8 cellular contexts compared by ENCODE assay signal in the genomic region with DNA sequence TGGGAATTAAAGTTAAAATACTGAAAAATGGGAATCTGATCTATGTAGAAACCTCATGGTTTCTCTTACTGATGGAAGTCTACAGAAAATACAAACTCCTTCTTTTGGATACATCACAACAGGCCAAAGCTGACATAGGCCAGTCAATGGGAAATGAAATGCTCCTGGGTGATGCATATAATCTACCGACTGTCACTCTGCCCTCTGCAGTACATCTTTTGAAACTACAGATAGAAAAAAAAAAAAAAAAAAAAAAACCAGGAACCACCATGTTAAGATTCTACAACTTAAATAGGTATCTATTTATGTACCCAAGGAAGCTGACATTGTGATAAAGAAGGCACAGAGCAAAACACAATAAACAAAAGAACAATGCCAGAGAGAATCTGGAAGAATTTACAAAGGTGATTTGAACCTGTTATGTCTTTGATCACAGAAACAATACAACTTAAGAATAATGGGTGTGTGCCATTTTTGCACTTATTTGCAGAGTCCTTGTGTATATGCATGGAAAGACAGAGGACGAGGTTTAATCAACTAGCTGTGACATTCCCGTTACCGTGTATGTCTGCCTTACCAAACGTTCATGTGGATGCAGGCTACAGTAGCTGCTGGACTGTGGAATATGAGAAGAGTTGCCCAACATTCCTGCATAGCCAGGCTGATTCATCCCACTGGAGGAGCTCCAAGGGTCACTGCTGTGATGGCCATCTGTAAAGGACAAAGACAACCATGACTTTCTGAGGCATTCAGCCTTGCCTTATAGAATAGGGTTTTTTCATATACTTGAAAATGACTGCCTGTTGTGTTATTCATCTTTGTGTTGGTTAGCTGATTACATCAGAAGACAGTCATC.
DNase-seq lines count a peak whose midpoint lies in the region; ATAC-seq and TF ChIP-seq lines count a peak whose summit lies in the region.

No MANE protein-coding gene starts in this region.

- ATAC-seq in thoracic aorta (ENCODE audit: insufficient number of reproducible peaks, low FRiP score, low read depth), result no peak
- no peak for ATAC-seq in GM19023 (IDR thresholded peaks at IDR 0.05; ENCODE audit: unreplicated experiment)

- DNase-seq in SIG-M5 treated with dmso at 0.1 percent for 504 hours (lab: John Stamatoyannopoulos, UW; ENCODE audit: unreplicated experiment) (peak; percentile 4), SIG-M5 (lab: John Stamatoyannopoulos, UW) (no peak), RKO (ENCODE audit: low spot score) (peak; percentile 26), germinal center (ENCODE audit: low spot score) (peak; percentile 13), thoracic aorta (ENCODE audit: low spot score) (peak; percentile 13), hippocampal formation (lab: John Stamatoyannopoulos, UW) (no peak)
- DNase-seq in activated naive CD4-positive, alpha-beta T cell (lab: John Stamatoyannopoulos, UW), result no peak

- H3K4me3 ChIP-seq in thoracic aorta, result no peak overlapping the region

- peaks cover 11 to 21% of the 10 kb centered on the region in 2 donors for H3K4me1 ChIP-seq in thoracic aorta (ENCODE audit: control insufficient read depth in 1 of 2, low read depth in 2 of 2)

- H3K9me3 ChIP-seq in thoracic aorta, result no peaks in the 10 kb centered on the region

- no peaks in the 10 kb centered on the region for H3K27me3 ChIP-seq in thoracic aorta (replicated peaks; ENCODE audit: insufficient read depth)

- peaks cover 4% of the 10 kb centered on the region for H3K36me3 ChIP-seq in thoracic aorta

- no peak for TF ChIP-seq CTCF in thoracic aorta (IDR thresholded peaks at IDR 0.05)

- H3K27ac ChIP-seq in thoracic aorta, result no peak overlapping the region

Comparison
In these comparisons a context has a peak if more than half of its experiments do, and no peak if none do; other contexts are left out.
1. DNase-seq: peak in SIG-M5 treated with dmso at 0.1 percent for 504 hours (single experiment), RKO (single experiment), germinal center (single experiment) and thoracic aorta (single experiment); none in SIG-M5 (single experiment), activated naive CD4-positive, alpha-beta T cell (0 of 4) and hippocampal formation (0 of 2).